In genomic region chr3:183532620-183533409, GRCh38 we compare ENCODE assay signal across 1 cellular context.
TF ChIP-seq lines count a peak whose summit lies in the region.

No MANE protein-coding gene starts in this region.

TF ChIP-seq in K562, 482 proteins besides CTCF, POLR2A, EP300 and RAD21 (continued from another document and continues in another):
- TF ChIP-seq ETS2 (tag; IDR thresholded peaks at IDR 0.05; ENCODE audit: borderline replicate concordance, poor library complexity, severe bottlenecking), result no peak
- peak in 1 of 2 experiments; percentile 77; a peak in 2 of 4 replicates for TF ChIP-seq RCOR1 (IDR thresholded peaks at IDR 0.05; ENCODE audit: borderline replicate concordance in 1 of 2, low read depth in 2 of 2, low read length in 2 of 2)
- no peak for TF ChIP-seq NFXL1 (CRISPR knock-in tag; IDR thresholded peaks at IDR 0.05)
- no peak for TF ChIP-seq TCF7L2 (IDR thresholded peaks at IDR 0.05; ENCODE audit: low read depth, low read length)
- no peak for TF ChIP-seq ETV5 (CRISPR knock-in tag; IDR thresholded peaks at IDR 0.05; ENCODE audit: low read depth)
- TF ChIP-seq REST (CRISPR knock-in tag; IDR thresholded peaks at IDR 0.05; ENCODE audit: low read depth), result no peak
- TF ChIP-seq ELF4 (CRISPR knock-in tag; IDR thresholded peaks at IDR 0.05), result peak; percentile 94
- TF ChIP-seq GTF2F1 (IDR thresholded peaks at IDR 0.05; ENCODE audit: low read depth, low read length), result no peak
- peak; percentile 70; the same call in 1 of the 2 replicates for TF ChIP-seq ZBTB5 (IDR thresholded peaks at IDR 0.05)
- no peak for TF ChIP-seq ARID3B (CRISPR knock-in tag; IDR thresholded peaks at IDR 0.05; ENCODE audit: borderline replicate concordance)
- TF ChIP-seq MAFK (IDR thresholded peaks at IDR 0.05; ENCODE audit: low read length), result no peak
- TF ChIP-seq SRSF3 (IDR thresholded peaks at IDR 0.05; ENCODE audit: insufficient read depth, low read length), result no peak
- TF ChIP-seq MTA2 (IDR thresholded peaks at IDR 0.05; ENCODE audit: low read depth), result peak; percentile 54; the same call in 1 of the 2 replicates
- TF ChIP-seq MTA3 (IDR thresholded peaks at IDR 0.05; ENCODE audit: borderline replicate concordance), result peak; percentile 22; the same call in 1 of the 2 replicates
- no peak for TF ChIP-seq KAT2B (IDR thresholded peaks at IDR 0.05; ENCODE audit: low read depth, low read length)
- TF ChIP-seq PRDM10 (IDR thresholded peaks at IDR 0.05; ENCODE audit: partially characterized antibody), result peak; percentile 68
- peak; percentile 70 for TF ChIP-seq SMAD4 (CRISPR knock-in tag; conservative IDR thresholded peaks at IDR 0.05)
- TF ChIP-seq PRMT5 (CRISPR knock-in tag; IDR thresholded peaks at IDR 0.05), result no peak
- TF ChIP-seq KAT7 (CRISPR knock-in tag; IDR thresholded peaks at IDR 0.05; ENCODE audit: borderline replicate concordance), result no peak
- no peak for TF ChIP-seq NR1H2 (CRISPR knock-in tag; IDR thresholded peaks at IDR 0.05)
- TF ChIP-seq SRSF9 (IDR thresholded peaks at IDR 0.05; ENCODE audit: borderline replicate concordance, low read depth, low read length), result no peak
- no peak for TF ChIP-seq THAP12 (CRISPR knock-in tag; IDR thresholded peaks at IDR 0.05)
- 0 out of 2 replicates have a peak, but pooled peaks have one; percentile 37 for TF ChIP-seq IRF9 (tag; IDR thresholded peaks at IDR 0.05)
- no peak for TF ChIP-seq ZNF263 (CRISPR knock-in tag; IDR thresholded peaks at IDR 0.05; ENCODE audit: borderline replicate concordance)
- TF ChIP-seq ZNF24 (IDR thresholded peaks at IDR 0.05), result 0 out of 2 replicates have a peak, but pooled peaks have one; percentile 10
- TF ChIP-seq PTTG1 (tag; IDR thresholded peaks at IDR 0.05; ENCODE audit: low read depth), result no peak
- TF ChIP-seq SIRT6 (IDR thresholded peaks at IDR 0.05; ENCODE audit: low read depth, low read length), result no peak
- TF ChIP-seq MTF1 (CRISPR knock-in tag; IDR thresholded peaks at IDR 0.05; ENCODE audit: borderline replicate concordance), result no peak
- TF ChIP-seq RBM25 (IDR thresholded peaks at IDR 0.05; ENCODE audit: low read depth, low read length, severe bottlenecking), result peak; percentile 15
- peak; percentile 35; the same call in 1 of the 2 replicates for TF ChIP-seq ZNF407 (IDR thresholded peaks at IDR 0.05; ENCODE audit: low read depth)
- TF ChIP-seq FOXA1 (IDR thresholded peaks at IDR 0.05; ENCODE audit: borderline replicate concordance), result no peak
